ENCODE assay signal across 20 cellular contexts in the genomic region with DNA sequence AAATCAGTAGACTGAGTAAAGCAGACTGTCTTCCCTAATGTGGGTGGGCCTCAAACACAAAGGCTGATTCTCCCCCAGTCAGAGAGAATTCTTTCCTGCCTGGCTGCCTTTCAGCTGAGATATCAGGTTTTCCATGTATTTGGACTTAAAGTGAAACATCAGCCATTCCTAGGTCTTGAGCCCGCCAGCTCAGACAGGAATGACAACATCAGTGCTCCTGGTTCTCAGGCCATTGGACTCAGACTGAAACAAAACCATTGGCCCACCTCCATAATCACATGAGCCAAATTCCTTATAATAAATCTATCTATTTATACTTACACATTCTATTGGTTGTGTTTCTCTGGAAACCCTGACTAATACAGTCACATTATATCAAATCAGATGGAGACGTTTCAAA. TPM values are rescaled to one million over a fixed set of nuclear protein-coding genes. Genes with fewer than 3 reads are reported as not detected.
A peak's percentile ranks its signal among the peaks of the same experiment; 100 is the strongest.
DNase-seq lines count a peak whose midpoint lies in the region; ATAC-seq, FAIRE-seq and TF ChIP-seq lines count a peak whose summit lies in the region.
"Had no signal": no experiment of that assay in that cellular context is flagged by ENCODE, and none has a peak within 500 bp of the region (broad histone marks: within the 10 kb centered on the region; RNA-seq: fewer than 3 reads in every experiment).

No MANE protein-coding gene starts in this region.

- no peak for FAIRE-seq in astrocyte (lab: Jason Lieb, UNC)
- FAIRE-seq: H1 had no signal

- no peak overlapping the region for H3K27ac Mint-ChIP-seq in astrocyte (ENCODE audit: unreplicated experiment)
- H3K27ac Mint-ChIP-seq in activated naive CD4-positive, alpha-beta T cell treated with anti-CD3 and anti-CD28 coated beads, Interleukin-2, amount 50 U/mL, for 72 hours, result no peak overlapping the region
- H3K27ac Mint-ChIP-seq: B cell; CD4-positive, CD25-positive, alpha-beta regulatory T cell had no signal

- H2AFZ ChIP-seq in GM23248 (no peak overlapping the region), astrocyte (ENCODE audit: low read depth, low read length) (no peak overlapping the region), fibroblast of lung (ENCODE audit: low read length) (no peak overlapping the region), mesenchymal stem cell (ENCODE audit: low read depth, low read length) (no peak overlapping the region)

- H3K9me2 ChIP-seq in GM23248 (ENCODE audit: insufficient read depth), result no peaks in the 10 kb centered on the region

- ATAC-seq in GM19395 (IDR thresholded peaks at IDR 0.05; ENCODE audit: unreplicated experiment) (no peak), mucosa of descending colon (no peak), GM19324 (IDR thresholded peaks at IDR 0.05; ENCODE audit: low FRiP score, unreplicated experiment) (no peak)
- ATAC-seq in activated naive CD4-positive, alpha-beta T cell treated with anti-CD3 and anti-CD28 coated beads, Interleukin-2, amount 50 U/mL, for 72 hours, result no peak

- H3F3A ChIP-seq in GM23248 (ENCODE audit: insufficient read depth), result no peaks in the 10 kb centered on the region

- no peak overlapping the region for H2AK5ac ChIP-seq in mesenchymal stem cell (ENCODE audit: low read length, severe bottlenecking)

- no peak overlapping the region for H3K4me2 ChIP-seq in GM23248 (ENCODE audit: unreplicated experiment)
- no peak overlapping the region for H3K4me2 ChIP-seq in astrocyte (ENCODE audit: low read length)
- no peak overlapping the region for H3K4me2 ChIP-seq in fibroblast of lung (ENCODE audit: extremely low read depth, insufficient read depth, low read length)
- H3K4me2 ChIP-seq in mesenchymal stem cell (ENCODE audit: low read length, poor library complexity, severe bottlenecking), result no peak overlapping the region
- H3K4me2 ChIP-seq: KMS-11 had no signal

- peaks cover 4% of the 10 kb centered on the region for H3K4me1 Mint-ChIP-seq in astrocyte (ENCODE audit: low read depth, unreplicated experiment)
- H3K4me1 Mint-ChIP-seq: B cell had no signal

- H4K91ac ChIP-seq in mesenchymal stem cell (ENCODE audit: low read length), result no peak overlapping the region

- peaks cover 4% of the 10 kb centered on the region for H3K27me3 Mint-ChIP-seq in astrocyte (ENCODE audit: low read depth, unreplicated experiment)

- H3K79me1 ChIP-seq in mesenchymal stem cell (replicated peaks; ENCODE audit: low read length, poor library complexity, severe bottlenecking), result no peaks in the 10 kb centered on the region

- H3K36me3 Mint-ChIP-seq in astrocyte (ENCODE audit: low read depth, unreplicated experiment), result no peaks in the 10 kb centered on the region
- no peaks in the 10 kb centered on the region for H3K36me3 Mint-ChIP-seq in activated naive CD4-positive, alpha-beta T cell treated with anti-CD3 and anti-CD28 coated beads, Interleukin-2, amount 50 U/mL, for 72 hours
- H3K36me3 Mint-ChIP-seq: CD4-positive, CD25-positive, alpha-beta regulatory T cell had no signal

- no peak overlapping the region for H2BK15ac ChIP-seq in mesenchymal stem cell (ENCODE audit: low read depth, poor library complexity, severe bottlenecking)

- H3K36me3 ChIP-seq in GM23248 (ENCODE audit: low read depth), result no peaks in the 10 kb centered on the region
- no peaks in the 10 kb centered on the region for H3K36me3 ChIP-seq in astrocyte (ENCODE audit: insufficient read depth, low read length)
- no peaks in the 10 kb centered on the region for H3K36me3 ChIP-seq in fibroblast of lung (ENCODE audit: control insufficient read depth, insufficient read depth, low read length)
- H3K36me3 ChIP-seq in mesenchymal stem cell (ENCODE audit: control insufficient read depth in 1 of 2, insufficient read depth in 2 of 2, low read depth in 1 of 2, low read length in 2 of 2), result no peaks in the 10 kb centered on the region
- no peaks in the 10 kb centered on the region for H3K36me3 ChIP-seq in mucosa of descending colon (ENCODE audit: low read depth)

- H2BK120ac ChIP-seq in mesenchymal stem cell (ENCODE audit: low read depth, low read length), result no peak overlapping the region

- no peaks in the 10 kb centered on the region for H3K27me3 ChIP-seq in GM23248 (replicated peaks; ENCODE audit: insufficient read depth)
- peaks cover 3% of the 10 kb centered on the region for H3K27me3 ChIP-seq in astrocyte (ENCODE audit: insufficient read depth, low read length)
- peaks cover 6% of the 10 kb centered on the region for H3K27me3 ChIP-seq in fibroblast of lung (ENCODE audit: control insufficient read depth, insufficient read depth, low read length)
- H3K27me3 ChIP-seq in mesenchymal stem cell (ENCODE audit: control insufficient read depth in 1 of 2, insufficient read depth in 1 of 2, low read length in 2 of 2), result peaks cover 12 to 15% of the 10 kb centered on the region in 2 experiments

- H3K14ac ChIP-seq in mesenchymal stem cell (ENCODE audit: low read length in 2 of 2), result no peak overlapping the region

- H3K4me1 ChIP-seq in GM23248 (ENCODE audit: insufficient read depth) (no peaks in the 10 kb centered on the region), astrocyte (ENCODE audit: insufficient read depth, low read length) (no peaks in the 10 kb centered on the region), fibroblast of lung (ENCODE audit: control insufficient read depth, extremely low read depth, insufficient read depth, low read length) (no peaks in the 10 kb centered on the region), mesenchymal stem cell (ENCODE audit: control insufficient read depth, insufficient read depth, low read depth, low read length) (no peaks in the 10 kb centered on the region), mucosa of descending colon (ENCODE audit: low read depth) (no peaks in the 10 kb centered on the region)

- H3K79me2 ChIP-seq in GM23248 (ENCODE audit: insufficient read depth) (no peaks in the 10 kb centered on the region), astrocyte (ENCODE audit: insufficient read depth, low read length) (no peaks in the 10 kb centered on the region), fibroblast of lung (ENCODE audit: control insufficient read depth, insufficient read depth, low read length) (no peaks in the 10 kb centered on the region)

- in situ Hi-C loops in GM23248 (cut with MboI), result no loop called here

- H3K18ac ChIP-seq in mesenchymal stem cell (ENCODE audit: low read depth in 1 of 2, low read length in 2 of 2), result no peak overlapping the region

- DNase-seq in GM23248, result peak; percentile 42
- DNase-seq in astrocyte (ENCODE audit: low read depth), result peak; percentile 40
- peak; percentile 4 to 41 for DNase-seq in fibroblast of lung (ENCODE audit: low read depth in 2 of 2)
- DNase-seq in mesenchymal stem cell, result peak; percentile 3
- no peak for DNase-seq in mucosa of descending colon
- DNase-seq in activated naive CD4-positive, alpha-beta T cell treated with anti-CD3 and anti-CD28 coated beads, Interleukin-2, amount 50 U/mL, for 72 hours (ENCODE audit: low spot score in 2 of 2), result no peak
- DNase-seq: 8988T; CD4-positive, CD25-positive, alpha-beta regulatory T cell; GF-D8; NCI-H1417 treated with DMSO at 0.1 percent for 48 hours; NCI-H187 treated with DMSO at 0.1 percent for 48 hours; NCI-H226; NCI-H524 treated with DMSO at 0.1 percent for 48 hours; RPMI8226; SIG-M5 had no signal

- H3K4ac ChIP-seq in mesenchymal stem cell (ENCODE audit: low read depth in 1 of 2, low read length in 2 of 2), result no peak overlapping the region

- no peaks in the 10 kb centered on the region for H3K9me3 Mint-ChIP-seq in astrocyte (ENCODE audit: unreplicated experiment)
- no peaks in the 10 kb centered on the region for H3K9me3 Mint-ChIP-seq in activated naive CD4-positive, alpha-beta T cell treated with anti-CD3 and anti-CD28 coated beads, Interleukin-2, amount 50 U/mL, for 72 hours
- H3K9me3 Mint-ChIP-seq: CD4-positive, CD25-positive, alpha-beta regulatory T cell had no signal

- H3K9ac ChIP-seq in GM23248 (no peak overlapping the region), astrocyte (ENCODE audit: low read length) (no peak overlapping the region), fibroblast of lung (ENCODE audit: insufficient read depth, low read length) (no peak overlapping the region), mesenchymal stem cell (ENCODE audit: low read length) (no peak overlapping the region)
- H3K9ac ChIP-seq: KMS-11 had no signal

- intact Hi-C loops in mucosa of descending colon (cut with DNase I, micrococcal nuclease), result no loop called here

- 71 to 80% methylated on average over 2 of the region's 2 CpGs for WGBS in GM23248 (ENCODE audit: low coverage in 1 of 2, low lambda C conversion rate in 2 of 2, missing lambda C conversion rate in 2 of 2), 2 experiments
- WGBS in mesenchymal stem cell, result 82% methylated on average over 1 of the region's 2 CpGs

- no peak for TF ChIP-seq CTCF in astrocyte (IDR thresholded peaks at IDR 0.05; ENCODE audit: insufficient read depth, low read depth, low read length)
- TF ChIP-seq CTCF in fibroblast of lung (conservative IDR thresholded peaks at IDR 0.05 in 1 of 2, IDR thresholded peaks at IDR 0.05 in 1 of 2; ENCODE audit: low read depth in 1 of 2, low read length in 2 of 2), result no peak
- TF ChIP-seq CTCF in mucosa of descending colon (IDR thresholded peaks at IDR 0.05), result no peak

- H4K20me1 ChIP-seq in GM23248 (ENCODE audit: insufficient read depth) (no peaks in the 10 kb centered on the region), astrocyte (ENCODE audit: insufficient read depth, low read length) (no peaks in the 10 kb centered on the region), fibroblast of lung (ENCODE audit: control insufficient read depth, extremely low read depth, insufficient read depth, low read length) (no peaks in the 10 kb centered on the region)

- H3K4me3 Mint-ChIP-seq in astrocyte (ENCODE audit: unreplicated experiment), result no peak overlapping the region
- H3K4me3 Mint-ChIP-seq: B cell; CD4-positive, CD25-positive, alpha-beta regulatory T cell had no signal

- H4K8ac ChIP-seq in mesenchymal stem cell (ENCODE audit: low read length), result no peak overlapping the region

- H2BK5ac ChIP-seq in mesenchymal stem cell (ENCODE audit: low read depth, low read length, poor library complexity, severe bottlenecking), result no peak overlapping the region

- no peaks in the 10 kb centered on the region for H3K9me3 ChIP-seq in GM23248 (ENCODE audit: low read depth)
- peaks cover 2% of the 10 kb centered on the region for H3K9me3 ChIP-seq in astrocyte (ENCODE audit: insufficient read depth, low read depth, low read length)
- H3K9me3 ChIP-seq in fibroblast of lung (ENCODE audit: control insufficient read depth, insufficient read depth, low read depth, low read length), result no peaks in the 10 kb centered on the region
- H3K9me3 ChIP-seq in mesenchymal stem cell (ENCODE audit: control insufficient read depth, low read length), result no peaks in the 10 kb centered on the region
- no peaks in the 10 kb centered on the region for H3K9me3 ChIP-seq in mucosa of descending colon

- H3K4me3 ChIP-seq in GM23248 (no peak overlapping the region), astrocyte (ENCODE audit: insufficient read depth, low read depth, low read length) (no peak overlapping the region), fibroblast of lung (replicated peaks in 1 of 4; ENCODE audit: control extremely low read depth in 1 of 4, insufficient read depth in 1 of 4, low read depth in 3 of 4, low read length in 4 of 4) (no peak overlapping the region), mesenchymal stem cell (ENCODE audit: insufficient read depth in 1 of 2, low read depth in 1 of 2, low read length in 2 of 2) (no peak overlapping the region), mucosa of descending colon (no peak overlapping the region)

- H3K27ac ChIP-seq in GM23248 (no peak overlapping the region), astrocyte (ENCODE audit: low read depth, low read length) (no peak overlapping the region), fibroblast of lung (ENCODE audit: insufficient read depth, low read length) (no peak overlapping the region), mesenchymal stem cell (ENCODE audit: low read length, poor library complexity, severe bottlenecking) (no peak overlapping the region)
- H3K27ac ChIP-seq: KMS-11 had no signal

- no peak overlapping the region for H2BK12ac ChIP-seq in mesenchymal stem cell (ENCODE audit: low read length in 2 of 2)

- no peak overlapping the region for H3K23ac ChIP-seq in mesenchymal stem cell (ENCODE audit: low read length in 2 of 2)

RNA-seq across cellular contexts. Expression of a gene that starts 56.7 kb away (rescaled TPM):
- total RNA-seq in GM23248 (2014; rRNA removed; shearing (Covaris generic)), result 19.2 and 26.8 TPM in 2 replicates
- polyA plus RNA-seq in GM23248 (2016; fragmentation: Nextera tagmentation; extraction: Ambion mirVana) (11.5 and 16.9 TPM in 2 replicates), fibroblast of lung (14.9 and 26.7 TPM in 2 replicates)
- total RNA-seq in astrocyte (22.8 and 23.1 TPM in 2 replicates), fibroblast of lung (22.3 and 34.2 TPM in 2 replicates), mucosa of descending colon (10 to 100 TPM in 2 of 3 donors, 1 to 10 TPM in 1; 8.9 to 21.4 (median 15.3) TPM)
- 14.3 and 24.6 TPM in 2 replicates for polyA plus RNA-seq in fibroblast of lung (2012)
- 47.5 and 101 TPM in 2 replicates for polyA minus RNA-seq in fibroblast of lung (ENCODE audit: low replicate concordance)
- polyA plus RNA-seq in mesenchymal stem cell (2013, experiment 1 of 2), result 8.7 TPM
- 8.5 TPM for polyA plus RNA-seq in mesenchymal stem cell (2013, experiment 2 of 2)
- 10 to 100 TPM; 40.0 to 58.4 TPM for total RNA-seq in activated naive CD4-positive, alpha-beta T cell treated with anti-CD3 and anti-CD28 coated beads, Interleukin-2, amount 50 U/mL, for 72 hours

Comparison
In these comparisons a context has a peak if more than half of its experiments do, and no peak if none do; other contexts are left out.
1. DNase-seq: peak in GM23248 (single experiment), astrocyte (single experiment), fibroblast of lung (2 of 2) and mesenchymal stem cell (single experiment); none in mucosa of descending colon (0 of 3) and activated naive CD4-positive, alpha-beta T cell treated with anti-CD3 and anti-CD28 coated beads, Interleukin-2, amount 50 U/mL, for 72 hours (0 of 2).